ENCODE assay signal across 16 cellular contexts in the genomic region with DNA sequence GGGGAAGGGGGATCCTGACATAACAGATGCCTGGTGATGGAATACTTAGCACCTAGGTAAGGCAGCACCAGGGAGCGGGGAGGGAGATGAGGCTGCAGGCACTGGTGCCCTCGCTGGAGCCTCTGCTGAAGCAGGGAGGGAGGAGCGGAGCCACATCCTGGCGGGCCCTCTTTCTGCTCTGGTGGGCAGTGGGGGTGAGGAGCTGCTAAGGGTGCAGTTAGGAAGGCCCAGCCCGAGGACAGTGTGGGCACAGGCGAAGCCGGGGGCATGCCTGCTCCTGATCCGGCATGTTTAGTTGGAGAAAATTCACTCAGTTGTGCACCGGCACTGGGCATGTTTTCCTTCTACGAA.
A peak's percentile ranks its signal among the peaks of the same experiment; 100 is the strongest.
DNase-seq lines count a peak whose midpoint lies in the region; ATAC-seq and TF ChIP-seq lines count a peak whose summit lies in the region.
"Had no signal": no experiment of that assay in that cellular context is flagged by ENCODE, and none has a peak within 500 bp of the region (broad histone marks: within the 10 kb centered on the region; RNA-seq: fewer than 3 reads in every experiment).

No MANE protein-coding gene starts in this region.

- H3K27me3 Mint-ChIP-seq in T-helper 17 cell (no peaks in the 10 kb centered on the region), chondrocyte (ENCODE audit: low read depth) (no peaks in the 10 kb centered on the region)
- H3K27me3 Mint-ChIP-seq: B cell; CD4-positive, alpha-beta memory T cell; IgD-negative memory B cell had no signal

- ATAC-seq in T-helper 17 cell (no peak), left lobe of liver (no peak), GM19452 (IDR thresholded peaks at IDR 0.05; ENCODE audit: unreplicated experiment) (no peak)

- peaks cover 14 to 15% of the 10 kb centered on the region in 2 donors for H3K36me3 ChIP-seq in thyroid gland

- H3K4me3 Mint-ChIP-seq in T-helper 17 cell (no peak overlapping the region), chondrocyte (ENCODE audit: unreplicated experiment) (no peak overlapping the region)
- H3K4me3 Mint-ChIP-seq: B cell; CD4-positive, alpha-beta memory T cell; IgD-negative memory B cell had no signal

- H3K9me3 ChIP-seq in T-helper 17 cell (ENCODE audit: control insufficient read depth, low read length, poor library complexity, severe bottlenecking): no peaks in the 10 kb centered on the region
- H3K9me3 ChIP-seq in thyroid gland: no peaks in the 10 kb centered on the region
- H3K9me3 ChIP-seq: SJSA1 had no signal

- peaks cover 10% of the 10 kb centered on the region for H3K4me1 Mint-ChIP-seq in T-helper 17 cell
- H3K4me1 Mint-ChIP-seq in chondrocyte (ENCODE audit: low read depth): no peaks in the 10 kb centered on the region
- H3K4me1 Mint-ChIP-seq: B cell, IgD-negative memory B cell had no signal

- no peak for TF ChIP-seq POLR2A in thyroid gland (IDR thresholded peaks at IDR 0.05)

- intact Hi-C loops in thyroid gland (cut with DNase I): no loop called here

- H3K4me1 ChIP-seq in thyroid gland: no peaks in the 10 kb centered on the region

- WGBS in thyroid gland, 2 donors: 86 to 87% methylated on average over 10 of the region's 10 CpGs

- in situ Hi-C loops in ACHN (cut with HindIII; ENCODE audit: low pct_ligation_motif_present, low pct_unique_long_range_greater_than_20kb, low sequenced_read_pairs): no loop called here

- H3K27ac Mint-ChIP-seq in T-helper 17 cell (peak overlapping the region; percentile 60), chondrocyte (ENCODE audit: unreplicated experiment) (no peak overlapping the region)
- H3K27ac Mint-ChIP-seq: B cell had no signal

- DNase-seq in T-helper 17 cell (no peak), chondrocyte (ENCODE audit: low spot score) (peak; percentile 89), left lobe of liver (ENCODE audit: low spot score) (peak; percentile 40), thyroid gland (no peak), ACHN (no peak), KG1 (lab: John Stamatoyannopoulos, UW) (no peak)
- DNase-seq: CD4-positive, alpha-beta memory T cell; DMS53; NCI-H1930; NCI-H2171; NCI-H748 treated with DMSO at 0.1 percent for 48 hours; OCI-M1 had no signal

- no peaks in the 10 kb centered on the region for H3K36me3 Mint-ChIP-seq in T-helper 17 cell (ENCODE audit: low read depth)
- H3K36me3 Mint-ChIP-seq in chondrocyte (ENCODE audit: low read depth): peaks cover 4% of the 10 kb centered on the region
- H3K36me3 Mint-ChIP-seq: IgD-negative memory B cell had no signal

- H3K4me3 ChIP-seq in thyroid gland (replicated peaks in 1 of 3): no peak overlapping the region
- H3K4me3 ChIP-seq: SJSA1 had no signal

- H3K9me3 Mint-ChIP-seq in chondrocyte (ENCODE audit: low read depth): no peaks in the 10 kb centered on the region
- H3K9me3 Mint-ChIP-seq: CD4-positive, alpha-beta memory T cell; IgD-negative memory B cell had no signal

- peak overlapping the region in 2 of 3 donors; percentile 43 to 53 for H3K27ac ChIP-seq in thyroid gland
- H3K27ac ChIP-seq: SJSA1 had no signal

- H3K27me3 ChIP-seq in thyroid gland: no peaks in the 10 kb centered on the region
- H3K27me3 ChIP-seq: SJSA1 had no signal

- TF ChIP-seq CTCF in chondrocyte (IDR thresholded peaks at IDR 0.05): no peak
- no peak for TF ChIP-seq CTCF in thyroid gland (IDR thresholded peaks at IDR 0.05)

Comparison
In these comparisons a context has a peak if more than half of its experiments do, and no peak if none do; other contexts are left out.
1. DNase-seq: peak in chondrocyte (single experiment) and left lobe of liver (single experiment); none in T-helper 17 cell (0 of 3), thyroid gland (0 of 2), ACHN (single experiment) and KG1 (single experiment).